In the genomic region with DNA sequence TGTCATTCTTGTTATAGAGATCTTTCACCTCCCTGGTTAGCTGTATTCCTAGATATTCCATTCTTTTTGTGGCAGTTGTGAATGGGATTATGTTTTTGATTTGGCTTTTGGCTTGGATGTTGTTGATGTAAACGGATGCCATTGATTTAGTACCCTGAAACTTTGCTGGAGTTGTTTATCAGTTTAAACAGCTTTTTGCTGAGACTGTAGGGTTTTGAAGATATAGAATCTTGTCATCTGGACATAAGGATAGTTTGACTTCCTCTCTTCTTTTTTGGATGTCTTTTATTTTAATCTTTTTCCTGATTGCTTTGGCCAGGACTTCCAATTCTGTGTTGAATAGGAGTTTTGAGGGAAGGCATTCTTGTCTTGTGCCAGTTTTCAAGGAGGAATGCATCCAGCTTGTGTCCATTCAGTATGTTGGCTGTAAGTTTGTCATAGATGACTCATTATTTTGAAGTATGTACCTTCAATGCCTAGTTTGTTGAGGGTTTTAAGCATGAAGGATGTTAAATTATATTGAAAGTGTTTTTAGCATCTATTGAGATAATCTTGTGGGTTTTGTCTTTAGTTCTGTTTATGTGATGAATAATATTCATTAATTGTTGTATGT, we compare ENCODE assay signal across 1 cellular context.
TF ChIP-seq lines count a peak whose summit lies in the region.

No MANE protein-coding gene starts in this region.

TF ChIP-seq in IMR-90, 13 proteins besides CTCF, POLR2A, EP300 and RAD21:
- TF ChIP-seq, protein P1, sequence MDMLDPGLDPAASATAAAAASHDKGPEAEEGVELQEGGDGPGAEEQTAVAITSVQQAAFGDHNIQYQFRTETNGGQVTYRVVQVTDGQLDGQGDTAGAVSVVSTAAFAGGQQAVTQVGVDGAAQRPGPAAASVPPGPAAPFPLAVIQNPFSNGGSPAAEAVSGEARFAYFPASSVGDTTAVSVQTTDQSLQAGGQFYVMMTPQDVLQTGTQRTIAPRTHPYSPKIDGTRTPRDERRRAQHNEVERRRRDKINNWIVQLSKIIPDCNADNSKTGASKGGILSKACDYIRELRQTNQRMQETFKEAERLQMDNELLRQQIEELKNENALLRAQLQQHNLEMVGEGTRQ (IDR thresholded peaks at IDR 0.05; ENCODE audit: low read depth, low read length) = no peak
- no peak for TF ChIP-seq BHLHE40 (IDR thresholded peaks at IDR 0.05; ENCODE audit: low read depth, low read length)
- peak; percentile 34; the same call in 1 of the 2 replicates for TF ChIP-seq FOS (IDR thresholded peaks at IDR 0.05; ENCODE audit: low read depth, low read length)
- no peak for TF ChIP-seq NFE2L2 (IDR thresholded peaks at IDR 0.05; ENCODE audit: low read depth, low read length)
- no peak for TF ChIP-seq CHD1 (IDR thresholded peaks at IDR 0.05; ENCODE audit: low read depth, low read length)
